9 cellular contexts compared by ENCODE assay signal in the genomic region with DNA sequence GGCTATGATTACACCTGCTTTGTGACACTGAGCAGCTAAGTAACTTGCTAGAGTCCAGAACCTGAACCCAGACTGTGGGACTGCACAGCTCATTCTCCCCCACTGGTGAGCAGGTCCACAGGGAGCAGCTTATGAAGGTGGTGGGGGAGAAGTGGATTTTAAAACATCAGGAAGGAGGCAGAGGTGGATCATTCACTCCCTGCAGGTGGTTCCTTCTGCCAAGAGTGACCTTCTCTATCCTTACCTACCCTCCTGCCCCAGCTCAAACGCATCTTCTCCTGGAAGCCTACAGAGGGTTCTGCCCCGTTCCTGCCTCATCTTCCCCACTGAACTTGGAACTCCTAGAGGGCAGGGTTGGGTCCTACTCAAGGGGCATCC. TPM values are rescaled to one million over a fixed set of nuclear protein-coding genes. Genes with fewer than 3 reads are reported as not detected.
DNase-seq lines count a peak whose midpoint lies in the region; ATAC-seq and TF ChIP-seq lines count a peak whose summit lies in the region.
"Had no signal": no experiment of that assay in that cellular context is flagged by ENCODE, and none has a peak within 500 bp of the region (broad histone marks: within the 10 kb centered on the region; RNA-seq: fewer than 3 reads in every experiment).

No MANE protein-coding gene starts in this region.

- H3K4me3 ChIP-seq in heart left ventricle (peak overlapping the region in 10 of 12 donors; percentile 28 to 73 (median 58)), mucosa of stomach (ENCODE audit: low read length) (peak overlapping the region; percentile 16)

- peaks cover 9% of the 10 kb centered on the region for H3K36me3 Mint-ChIP-seq in central memory CD8-positive, alpha-beta T cell (ENCODE audit: insufficient read depth)
- no peaks in the 10 kb centered on the region for H3K36me3 Mint-ChIP-seq in type B pancreatic cell

- H3K4me1 Mint-ChIP-seq in central memory CD8-positive, alpha-beta T cell = peaks cover 16% of the 10 kb centered on the region
- no peaks in the 10 kb centered on the region for H3K4me1 Mint-ChIP-seq in type B pancreatic cell (ENCODE audit: unreplicated experiment)

- no peak overlapping the region for H3K27ac ChIP-seq in heart left ventricle

- H3K4me3 Mint-ChIP-seq in central memory CD8-positive, alpha-beta T cell = peak overlapping the region; percentile 60
- H3K4me3 Mint-ChIP-seq in type B pancreatic cell = peak overlapping the region; percentile 47

- DNase-seq in heart left ventricle = no peak
- DNase-seq in left ventricle myocardium superior = no peak
- DNase-seq in central memory CD8-positive, alpha-beta T cell (ENCODE audit: low spot score in 2 of 2) = no peak
- DNase-seq in type B pancreatic cell (ENCODE audit: extremely low spot score, unreplicated experiment) = no peak
- no peak for DNase-seq in COLO829 (ENCODE audit: low spot score)

- intact Hi-C loops in heart left ventricle (cut with DNase I) = no loop called here
- intact Hi-C loops in left ventricle myocardium superior (cut with micrococcal nuclease) = no loop called here

- peaks cover 0 to 16% (median 6%) of the 10 kb centered on the region in 12 donors for H3K4me1 ChIP-seq in heart left ventricle
- H3K4me1 ChIP-seq in mucosa of stomach (ENCODE audit: control insufficient read depth, insufficient read depth, low read length) = peaks cover 8% of the 10 kb centered on the region

- TF ChIP-seq POLR2A in heart left ventricle (IDR thresholded peaks at IDR 0.05) = no peak

- H3K27ac Mint-ChIP-seq in central memory CD8-positive, alpha-beta T cell (ENCODE audit: low read depth) = no peak overlapping the region
- no peak overlapping the region for H3K27ac Mint-ChIP-seq in type B pancreatic cell

- H3K27me3 ChIP-seq in heart left ventricle = peaks cover 0 to 28% (median 0%) of the 10 kb centered on the region in 9 donors
- H3K27me3 ChIP-seq in mucosa of stomach (ENCODE audit: control insufficient read depth, insufficient read depth, low read length) = peaks cover 15% of the 10 kb centered on the region
- H3K27me3 ChIP-seq: uterus had no signal

- H3K9me3 ChIP-seq in heart left ventricle = no peaks in the 10 kb centered on the region
- H3K9me3 ChIP-seq in mucosa of stomach (ENCODE audit: control insufficient read depth, low read length) = no peaks in the 10 kb centered on the region
- H3K9me3 ChIP-seq: uterus had no signal

- WGBS in heart left ventricle, 4 donors = 55 to 67% (median 61%) methylated on average over 2 of the region's 2 CpGs

- ATAC-seq in heart left ventricle (peak in 1 of 4 donors; percentile 16), left ventricle myocardium superior (no peak), GM19463 (IDR thresholded peaks at IDR 0.05; ENCODE audit: unreplicated experiment) (no peak), HG02763 (IDR thresholded peaks at IDR 0.05; ENCODE audit: unreplicated experiment) (no peak)
- ATAC-seq in central memory CD8-positive, alpha-beta T cell (replicated peaks; ENCODE audit: extremely low read depth, poor library complexity, severe bottlenecking) = no peak

- peak overlapping the region; percentile 76 for H3K9ac ChIP-seq in mucosa of stomach (ENCODE audit: low read length)

- H3K36me3 ChIP-seq in heart left ventricle (no peaks in the 10 kb centered on the region), mucosa of stomach (ENCODE audit: control insufficient read depth, insufficient read depth, low read length) (no peaks in the 10 kb centered on the region)
- H3K36me3 ChIP-seq: uterus had no signal

- no peaks in the 10 kb centered on the region for H3K27me3 Mint-ChIP-seq in central memory CD8-positive, alpha-beta T cell
- H3K27me3 Mint-ChIP-seq in type B pancreatic cell = peaks cover 26% of the 10 kb centered on the region

- TF ChIP-seq CTCF in heart left ventricle (IDR thresholded peaks at IDR 0.05) = no peak
- TF ChIP-seq CTCF in type B pancreatic cell (conservative IDR thresholded peaks at IDR 0.05) = no peak

- no peaks in the 10 kb centered on the region for H3K9me3 Mint-ChIP-seq in central memory CD8-positive, alpha-beta T cell
- no peaks in the 10 kb centered on the region for H3K9me3 Mint-ChIP-seq in type B pancreatic cell

RNA-seq across cellular contexts. Expression of a gene that starts 0.5 kb away (rescaled TPM):
- 1 to 10 TPM in 7 of 9 donors, under 1 TPM in 2; 0.64 to 7.8 (median 4.5) TPM for total RNA-seq in heart left ventricle
- 1 to 10 TPM; 2.7 to 5.3 TPM for polyA plus RNA-seq in heart left ventricle
- 2.8 TPM for total RNA-seq in left ventricle myocardium superior
- total RNA-seq in type B pancreatic cell (ENCODE audit: low replicate concordance) = 8.8 and 9.8 TPM in 2 replicates

RNA-seq across cellular contexts. Expression of a gene that starts 56.3 kb away (rescaled TPM):
- total RNA-seq in heart left ventricle = not detected
- not detected for polyA plus RNA-seq in heart left ventricle
- total RNA-seq in left ventricle myocardium superior = not detected
- total RNA-seq in type B pancreatic cell (ENCODE audit: low replicate concordance) = 0.51 and 0.93 TPM in 2 replicates
- total RNA-seq: uterus had no signal
